ENCODE assay signal across 1 cellular context in genomic region chr17:68016838-68017237, GRCh38.
TF ChIP-seq lines count a peak whose summit lies in the region.

No MANE protein-coding gene starts in this region.

TF ChIP-seq in HepG2, 621 proteins besides CTCF, POLR2A, EP300 and RAD21 (continued from another document):
- TF ChIP-seq DDIT3 (CRISPR knock-in tag; IDR thresholded peaks at IDR 0.05) (no peak), FOXP4 (CRISPR knock-in tag; IDR thresholded peaks at IDR 0.05) (no peak), HDAC2 (CRISPR knock-in tag; IDR thresholded peaks at IDR 0.05) (no peak), HNRNPK (IDR thresholded peaks at IDR 0.05; ENCODE audit: low read depth, low read length, poor library complexity, severe bottlenecking) (no peak), ZNF431 (CRISPR knock-in tag; IDR thresholded peaks at IDR 0.05; ENCODE audit: borderline replicate concordance, low read depth) (no peak), ZNF343 (CRISPR knock-in tag; IDR thresholded peaks at IDR 0.05) (no peak), CREB1 (IDR thresholded peaks at IDR 0.05) (peak; percentile 67; the same call in 1 of the 2 replicates), CREB1 (CRISPR knock-in tag; IDR thresholded peaks at IDR 0.05) (no peak), RXRA (CRISPR knock-in tag; IDR thresholded peaks at IDR 0.05) (no peak), SALL1 (CRISPR knock-in tag; IDR thresholded peaks at IDR 0.05) (no peak)
